ENCODE assay signal across 31 cellular contexts in the genomic region with DNA sequence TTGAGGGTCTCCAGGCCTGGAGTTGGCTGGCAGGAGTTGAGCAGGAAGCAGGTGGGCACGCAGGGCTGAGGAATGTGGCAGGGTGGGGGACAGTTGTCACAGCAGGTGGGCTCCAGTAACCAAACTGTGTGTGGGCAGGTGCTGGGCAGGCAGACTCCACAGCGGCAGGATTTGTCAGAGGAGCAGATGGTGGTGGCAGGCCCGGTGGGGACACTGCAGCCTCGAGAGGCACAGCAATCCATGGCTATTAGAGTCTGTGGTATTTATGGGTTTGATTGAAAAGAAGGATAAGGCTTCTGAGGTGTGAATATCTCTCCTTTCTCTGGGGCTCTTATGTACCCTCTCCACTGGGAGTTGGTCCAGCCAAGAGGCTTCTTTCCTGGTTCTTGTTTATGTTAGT. TPM values are rescaled to one million over a fixed set of nuclear protein-coding genes. Genes with fewer than 3 reads are reported as not detected.
DNase-seq lines count a peak whose midpoint lies in the region; ATAC-seq and TF ChIP-seq lines count a peak whose summit lies in the region.
"Had no signal": no experiment of that assay in that cellular context is flagged by ENCODE, and none has a peak within 500 bp of the region (broad histone marks: within the 10 kb centered on the region; RNA-seq: fewer than 3 reads in every experiment).

A gene (minus strand): TSS at position 309 of the 400 bp plus-strand sequence. CDS start 67 bp downstream, at position 242.

- H3K4me3 ChIP-seq in mesendoderm (ENCODE audit: low read length) (no peak within 1 kb of the TSS), adrenal gland (no peak within 1 kb of the TSS)
- H3K4me3 ChIP-seq: gastrocnemius medialis, prostate gland, sigmoid colon, upper lobe of right lung had no signal

- H3K4me1 ChIP-seq in mesendoderm (ENCODE audit: control insufficient read depth, low read depth, low read length): no peaks in the 10 kb centered on the region
- H3K4me1 ChIP-seq in adrenal gland (replicated peaks in 1 of 2): no peaks in the 10 kb centered on the region
- H3K4me1 ChIP-seq: gastrocnemius medialis, prostate gland, sigmoid colon, upper lobe of right lung had no signal

- H3K56ac ChIP-seq in mesendoderm (ENCODE audit: low read length): no peak within 1 kb of the TSS

- no peak within 1 kb of the TSS for H2BK5ac ChIP-seq in mesendoderm (ENCODE audit: low read length)

- peaks cover 28% of the 10 kb centered on the region for H3K27me3 Mint-ChIP-seq in activated CD8-positive, alpha-beta T cell treated with anti-CD3 and anti-CD28 coated beads for 36 hours

- H3K4me1 Mint-ChIP-seq in activated CD8-positive, alpha-beta T cell treated with anti-CD3 and anti-CD28 coated beads for 36 hours (ENCODE audit: low read depth): no peaks in the 10 kb centered on the region
- H3K4me1 Mint-ChIP-seq: activated CD4-positive, alpha-beta T cell treated with anti-CD3 and anti-CD28 coated beads, Interleukin-2, amount 10 ng/mL, durations not matched to agents 24 days and 14 days; activated naive CD8-positive, alpha-beta T cell treated with anti-CD3 and anti-CD28 coated beads, Interleukin-2, amount 10 ng/mL, durations not matched to agents 7 days and 5 days; immature natural killer cell; memory B cell; stimulated activated memory B cell treated with anti-CD40 and anti-IgM and Interleukin-4, amounts not matched to agents 10 μg/mL and 1 μg/mL and 100 μg/mL, for 72 hours had no signal

- H2AK5ac ChIP-seq in mesendoderm (ENCODE audit: low read length): no peak within 1 kb of the TSS

- no peak within 1 kb of the TSS for H3K27ac Mint-ChIP-seq in activated CD8-positive, alpha-beta T cell treated with anti-CD3 and anti-CD28 coated beads for 36 hours
- H3K27ac Mint-ChIP-seq: activated CD4-positive, alpha-beta T cell treated with anti-CD3 and anti-CD28 coated beads, Interleukin-2, amount 10 ng/mL, durations not matched to agents 24 days and 14 days; activated naive CD8-positive, alpha-beta T cell treated with anti-CD3 and anti-CD28 coated beads, Interleukin-2, amount 10 ng/mL, durations not matched to agents 7 days and 5 days; activated T-cell treated with anti-CD3 and anti-CD28 coated beads, Interleukin-2, amount 50 U/mL, for 24 hours; immature natural killer cell; memory B cell; stimulated activated memory B cell treated with anti-CD40 and anti-IgM and Interleukin-4, amounts not matched to agents 10 μg/mL and 1 μg/mL and 100 μg/mL, for 72 hours had no signal

- no peak for TF ChIP-seq POLR2A in adrenal gland (IDR thresholded peaks at IDR 0.05)

- intact Hi-C loops in activated CD8-positive, alpha-beta T cell treated with anti-CD3 and anti-CD28 coated beads for 36 hours (cut with micrococcal nuclease): no loop called here
- intact Hi-C loops in adrenal gland (cut with DNase I): no loop called here

- no peaks in the 10 kb centered on the region for H3K36me3 ChIP-seq in mesendoderm (ENCODE audit: control insufficient read depth, insufficient read depth, low read length)
- no peaks in the 10 kb centered on the region for H3K36me3 ChIP-seq in adrenal gland (replicated peaks in 1 of 2)
- H3K36me3 ChIP-seq: gastrocnemius medialis, neutrophil, prostate gland, sigmoid colon, upper lobe of right lung had no signal

- no peak within 1 kb of the TSS for H3K18ac ChIP-seq in mesendoderm (ENCODE audit: low read length)

- ATAC-seq in activated CD8-positive, alpha-beta T cell treated with anti-CD3 and anti-CD28 coated beads for 36 hours: no peak
- ATAC-seq: gastrocnemius medialis; left lobe of liver; stimulated activated memory B cell treated with anti-CD40 and anti-IgM and Interleukin-4, amounts not matched to agents 10 μg/mL and 1 μg/mL and 100 μg/mL, for 72 hours; upper lobe of right lung had no signal

- WGBS in mesendoderm (ENCODE audit: extremely low coverage, insufficient coverage, low lambda C conversion rate): no CpG with 5 or more reads among the region's 4 CpGs
- 45 to 75% (median 59%) methylated on average over 4 of the region's 4 CpGs; no CpG with 5 or more reads in 1 of the 4 donors for WGBS in adrenal gland, 4 donors

- H3K4me3 Mint-ChIP-seq in activated CD8-positive, alpha-beta T cell treated with anti-CD3 and anti-CD28 coated beads for 36 hours: no peak within 1 kb of the TSS
- H3K4me3 Mint-ChIP-seq: activated CD4-positive, alpha-beta T cell treated with anti-CD3 and anti-CD28 coated beads, Interleukin-2, amount 10 ng/mL, durations not matched to agents 24 days and 14 days; activated naive CD8-positive, alpha-beta T cell treated with anti-CD3 and anti-CD28 coated beads, Interleukin-2, amount 10 ng/mL, durations not matched to agents 7 days and 5 days; activated T-cell treated with anti-CD3 and anti-CD28 coated beads, Interleukin-2, amount 50 U/mL, for 24 hours; immature natural killer cell; memory B cell; stimulated activated memory B cell treated with anti-CD40 and anti-IgM and Interleukin-4, amounts not matched to agents 10 μg/mL and 1 μg/mL and 100 μg/mL, for 72 hours had no signal

- CTCF ChIA-PET in activated CD8-positive, alpha-beta T cell treated with anti-CD3 and anti-CD28 coated beads for 36 hours (lab: Charles Lee): no interaction called here

- H4K8ac ChIP-seq in mesendoderm (ENCODE audit: low read depth, low read length): no peak within 1 kb of the TSS

- H2BK15ac ChIP-seq in mesendoderm (replicated peaks; ENCODE audit: low read depth): no peak within 1 kb of the TSS

- no peaks in the 10 kb centered on the region for H3K36me3 Mint-ChIP-seq in activated CD8-positive, alpha-beta T cell treated with anti-CD3 and anti-CD28 coated beads for 36 hours (ENCODE audit: low read depth)
- H3K36me3 Mint-ChIP-seq: activated naive CD8-positive, alpha-beta T cell treated with anti-CD3 and anti-CD28 coated beads, Interleukin-2, amount 10 ng/mL, durations not matched to agents 7 days and 5 days; immature natural killer cell; memory B cell; stimulated activated memory B cell treated with anti-CD40 and anti-IgM and Interleukin-4, amounts not matched to agents 10 μg/mL and 1 μg/mL and 100 μg/mL, for 72 hours had no signal

- no peak within 1 kb of the TSS for H2BK120ac ChIP-seq in mesendoderm (ENCODE audit: low read depth, low read length)

- H3K9ac ChIP-seq in mesendoderm (ENCODE audit: low read length): no peak within 1 kb of the TSS

- no peak for TF ChIP-seq CTCF in activated CD8-positive, alpha-beta T cell treated with anti-CD3 and anti-CD28 coated beads for 36 hours (IDR thresholded peaks at IDR 0.05)
- no peak for TF ChIP-seq CTCF in adrenal gland (IDR thresholded peaks at IDR 0.05)

- in situ Hi-C loops in G401 (cut with HindIII; ENCODE audit: low sequenced_read_pairs): no loop called here

- no peak within 1 kb of the TSS for H3K4me2 ChIP-seq in mesendoderm (ENCODE audit: low read length)

- no peak within 1 kb of the TSS for H3K23ac ChIP-seq in mesendoderm (ENCODE audit: low read length)

- H3K4ac ChIP-seq in mesendoderm (ENCODE audit: low read depth, low read length): no peak within 1 kb of the TSS

- H3K9me3 Mint-ChIP-seq in activated CD8-positive, alpha-beta T cell treated with anti-CD3 and anti-CD28 coated beads for 36 hours: no peaks in the 10 kb centered on the region
- H3K9me3 Mint-ChIP-seq: activated naive CD8-positive, alpha-beta T cell treated with anti-CD3 and anti-CD28 coated beads, Interleukin-2, amount 10 ng/mL, durations not matched to agents 7 days and 5 days; activated T-cell treated with anti-CD3 and anti-CD28 coated beads, Interleukin-2, amount 50 U/mL, for 24 hours; memory B cell; stimulated activated memory B cell treated with anti-CD40 and anti-IgM and Interleukin-4, amounts not matched to agents 10 μg/mL and 1 μg/mL and 100 μg/mL, for 72 hours had no signal

- no peak within 1 kb of the TSS for H4K5ac ChIP-seq in mesendoderm (ENCODE audit: low read length)

- H3K27ac ChIP-seq in mesendoderm (ENCODE audit: low read depth, low read length) (no peak within 1 kb of the TSS), adrenal gland (no peak within 1 kb of the TSS)
- H3K27ac ChIP-seq: gastrocnemius medialis, neutrophil, prostate gland, sigmoid colon, upper lobe of right lung, VCaP had no signal

- H3K79me1 ChIP-seq in mesendoderm (ENCODE audit: low read length): no peaks in the 10 kb centered on the region

- DNase-seq in G401 (ENCODE audit: low spot score): peak; percentile 23
- peak; percentile 98 for DNase-seq in NCI-H1105 treated with DMSO at 0.1 percent for 48 hours (lab: John Stamatoyannopoulos, UW)
- peak; percentile 86 for DNase-seq in NCI-H748 (lab: John Stamatoyannopoulos, UW; ENCODE audit: unreplicated experiment)
- DNase-seq in mesendoderm: peak; percentile 30
- DNase-seq in activated CD8-positive, alpha-beta T cell treated with anti-CD3 and anti-CD28 coated beads for 36 hours: no peak
- DNase-seq in cortex of kidney (lab: John Stamatoyannopoulos, UW): no peak
- DNase-seq in hippocampal formation (lab: John Stamatoyannopoulos, UW): no peak
- no peak for DNase-seq in adrenal gland
- DNase-seq: activated CD4-positive, alpha-beta T cell treated with anti-CD3 and anti-CD28 coated beads, Interleukin-2, amount 10 ng/mL, durations not matched to agents 24 days and 14 days; activated gamma-delta T cell; activated naive CD8-positive, alpha-beta T cell treated with anti-CD3 and anti-CD28 coated beads, Interleukin-2, amount 10 ng/mL, durations not matched to agents 7 days and 5 days; activated T-cell treated with anti-CD3 and anti-CD28 coated beads, Interleukin-2, amount 50 U/mL, for 24 hours; gastrocnemius medialis; hypothalamus; immature natural killer cell; NCI-H2171; NCI-H524; sigmoid colon; stimulated activated CD4-positive, alpha-beta T cell treated with anti-CD3 and anti-CD28 coated beads, Interleukin-4, amount 100 ng/mL, for 24 hours; upper lobe of right lung had no signal

- no peaks in the 10 kb centered on the region for H3K27me3 ChIP-seq in mesendoderm (ENCODE audit: insufficient read depth, low read length, poor library complexity)
- H3K27me3 ChIP-seq in adrenal gland: peaks cover 5% of the 10 kb centered on the region
- H3K27me3 ChIP-seq: sigmoid colon had no signal

- POLR2A ChIA-PET in activated CD8-positive, alpha-beta T cell treated with anti-CD3 and anti-CD28 coated beads for 36 hours (lab: Charles Lee): no interaction called here

- H3K9me3 ChIP-seq in adrenal gland (replicated peaks in 1 of 3): no peaks in the 10 kb centered on the region
- H3K9me3 ChIP-seq: gastrocnemius medialis, neutrophil, prostate gland, sigmoid colon, upper lobe of right lung had no signal

- H3K79me2 ChIP-seq in mesendoderm (ENCODE audit: control insufficient read depth, insufficient read depth, low read length): no peaks in the 10 kb centered on the region

RNA-seq across cellular contexts. Expression of the gene that starts here (rescaled TPM):
- total RNA-seq in G401 (2014; rRNA removed; shearing (Covaris generic)): not detected in 2 replicates
- polyA plus RNA-seq in mesendoderm (2013, experiment 1 of 2): not detected
- not detected for polyA plus RNA-seq in mesendoderm (2013, experiment 2 of 2)
- not detected for total RNA-seq in activated CD8-positive, alpha-beta T cell treated with anti-CD3 and anti-CD28 coated beads for 36 hours
- not detected for total RNA-seq in adrenal gland
- polyA plus RNA-seq in adrenal gland: not detected
- total RNA-seq: activated CD4-positive, alpha-beta T cell treated with anti-CD3 and anti-CD28 coated beads, Interleukin-2, amount 10 ng/mL, durations not matched to agents 24 days and 14 days; activated naive CD8-positive, alpha-beta T cell treated with anti-CD3 and anti-CD28 coated beads, Interleukin-2, amount 10 ng/mL, durations not matched to agents 7 days and 5 days; astrocyte; cardiac septum; dermis microvascular lymphatic vessel endothelial cell; gastrocnemius medialis; left lobe of liver; LHCN-M2; prostate gland; sigmoid colon; upper lobe of right lung had no signal
- polyA plus RNA-seq: BJ, immature natural killer cell, sigmoid colon had no signal

Comparison
In these comparisons a context has a peak if more than half of its experiments do, and no peak if none do; other contexts are left out.
1. Peak in DNase-seq in G401; RNA of the gene not detected or under 1 TPM.
2. DNase-seq: peak in NCI-H1105 treated with DMSO at 0.1 percent for 48 hours (single experiment), NCI-H748 (single experiment) and mesendoderm (single experiment); none in activated CD8-positive, alpha-beta T cell treated with anti-CD3 and anti-CD28 coated beads for 36 hours (single experiment), cortex of kidney (single experiment), hippocampal formation (0 of 2) and adrenal gland (0 of 7).